In the genomic region with DNA sequence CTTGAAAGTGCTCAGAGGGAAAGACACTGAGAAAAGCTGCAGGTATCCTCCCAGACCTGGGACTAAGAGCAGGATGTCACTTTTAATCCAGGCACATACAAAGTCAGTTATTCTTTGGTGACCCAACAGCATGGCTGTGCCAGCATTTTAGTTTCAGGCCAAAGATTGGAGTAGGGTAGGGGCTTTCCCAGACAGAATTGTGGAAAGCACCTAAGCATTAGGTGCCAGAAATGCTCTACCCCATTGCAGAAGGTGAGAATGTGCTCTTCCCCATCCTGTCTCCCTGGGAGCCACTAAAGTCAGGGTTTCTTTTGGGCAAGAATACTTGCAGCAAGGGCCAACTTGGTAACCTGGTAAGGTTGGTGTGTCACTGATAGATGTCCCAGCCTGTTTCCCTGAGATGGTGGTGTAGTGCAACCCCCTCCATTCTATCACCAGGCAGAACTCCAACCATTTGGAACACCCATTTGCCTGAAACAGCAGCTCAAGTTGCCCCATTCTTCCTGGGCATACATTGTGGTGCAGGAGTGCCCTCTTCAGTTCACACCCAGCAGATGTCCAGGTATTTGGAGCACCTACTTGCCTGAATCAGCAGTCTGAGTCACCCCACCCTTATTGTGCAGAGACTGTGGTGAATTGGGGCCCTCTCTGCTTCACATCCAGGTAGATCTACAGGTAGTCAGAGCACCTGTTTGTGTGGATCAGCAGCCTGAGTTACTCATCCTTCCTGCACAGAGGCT, we compare ENCODE assay signal across 19 cellular contexts.
DNase-seq lines count a peak whose midpoint lies in the region; ATAC-seq and TF ChIP-seq lines count a peak whose summit lies in the region.
"Had no signal": no experiment of that assay in that cellular context is flagged by ENCODE, and none has a peak within 500 bp of the region (broad histone marks: within the 10 kb centered on the region; RNA-seq: fewer than 3 reads in every experiment).

No MANE protein-coding gene starts in this region.

- H3K9me3 Mint-ChIP-seq in activated CD8-positive, alpha-beta T cell treated with anti-CD3 and anti-CD28 coated beads for 36 hours: peaks cover 19% of the 10 kb centered on the region
- H3K9me3 Mint-ChIP-seq in activated CD8-positive, alpha-beta T cell treated with anti-CD3 and anti-CD28 coated beads, Interleukin-2, amount 10 ng/mL, durations not matched to agents 7 days and 5 days (ENCODE audit: insufficient read depth): no peaks in the 10 kb centered on the region

- no peaks in the 10 kb centered on the region for H3K9me2 ChIP-seq in OCI-LY1 (ENCODE audit: low read depth, low read length)

- H3K9me3 ChIP-seq in OCI-LY1 (ENCODE audit: low read length) (no peaks in the 10 kb centered on the region), iPS DF 6.9 (ENCODE audit: control insufficient read depth, insufficient read depth, low read length) (no peaks in the 10 kb centered on the region)

- no peak for TF ChIP-seq CTCF in activated CD8-positive, alpha-beta T cell treated with anti-CD3 and anti-CD28 coated beads for 36 hours (IDR thresholded peaks at IDR 0.05)
- TF ChIP-seq CTCF in OCI-LY1 (IDR thresholded peaks at IDR 0.05; ENCODE audit: low read length): peak; percentile 13; the same call in 1 of the 2 replicates

- H3K4me1 Mint-ChIP-seq in activated CD8-positive, alpha-beta T cell treated with anti-CD3 and anti-CD28 coated beads for 36 hours (ENCODE audit: low read depth): no peaks in the 10 kb centered on the region
- no peaks in the 10 kb centered on the region for H3K4me1 Mint-ChIP-seq in activated CD8-positive, alpha-beta T cell treated with anti-CD3 and anti-CD28 coated beads, Interleukin-2, amount 10 ng/mL, durations not matched to agents 7 days and 5 days (ENCODE audit: low read depth)

- H4K20me1 ChIP-seq in OCI-LY1 (ENCODE audit: insufficient read depth, low read length): no peaks in the 10 kb centered on the region

- H3K27ac ChIP-seq in OCI-LY1 (ENCODE audit: low read depth, low read length, poor library complexity, severe bottlenecking) (no peak overlapping the region), iPS DF 6.9 (ENCODE audit: low read length) (no peak overlapping the region), substantia nigra (ENCODE audit: low read depth, low read length, poor library complexity, severe bottlenecking) (no peak overlapping the region)
- H3K27ac ChIP-seq: GM23248 had no signal

- CTCF ChIA-PET in activated CD8-positive, alpha-beta T cell treated with anti-CD3 and anti-CD28 coated beads for 36 hours (lab: Charles Lee): no interaction called here
- CTCF ChIA-PET in activated CD8-positive, alpha-beta T cell treated with anti-CD3 and anti-CD28 coated beads, Interleukin-2, amount 10 ng/mL, durations not matched to agents 7 days and 5 days (lab: Charles Lee): no interaction called here

- H3K9ac ChIP-seq in OCI-LY1 (ENCODE audit: low read length): no peak overlapping the region
- H3K9ac ChIP-seq: GM23248 had no signal

- POLR2A ChIA-PET in activated CD8-positive, alpha-beta T cell treated with anti-CD3 and anti-CD28 coated beads for 36 hours (lab: Charles Lee): no interaction called here
- POLR2A ChIA-PET in activated CD8-positive, alpha-beta T cell treated with anti-CD3 and anti-CD28 coated beads, Interleukin-2, amount 10 ng/mL, durations not matched to agents 7 days and 5 days (lab: Charles Lee): no interaction called here

- no peak overlapping the region for H3K4me3 ChIP-seq in OCI-LY1 (ENCODE audit: low read depth, low read length, poor library complexity, severe bottlenecking)
- no peak overlapping the region for H3K4me3 ChIP-seq in iPS DF 6.9 (ENCODE audit: low read length)
- H3K4me3 ChIP-seq: GM23248, K562 had no signal

- no peaks in the 10 kb centered on the region for H3K79me2 ChIP-seq in OCI-LY1 (ENCODE audit: insufficient read depth, low read length)

- H3K36me3 ChIP-seq in OCI-LY1 (ENCODE audit: insufficient read depth, low read length): no peaks in the 10 kb centered on the region
- no peaks in the 10 kb centered on the region for H3K36me3 ChIP-seq in iPS DF 6.9 (ENCODE audit: control insufficient read depth, insufficient read depth, low read length)

- H3K36me3 Mint-ChIP-seq in activated CD8-positive, alpha-beta T cell treated with anti-CD3 and anti-CD28 coated beads for 36 hours (ENCODE audit: low read depth): no peaks in the 10 kb centered on the region
- H3K36me3 Mint-ChIP-seq in activated CD8-positive, alpha-beta T cell treated with anti-CD3 and anti-CD28 coated beads, Interleukin-2, amount 10 ng/mL, durations not matched to agents 7 days and 5 days (ENCODE audit: low read depth): no peaks in the 10 kb centered on the region

- H3K4me3 Mint-ChIP-seq in activated CD8-positive, alpha-beta T cell treated with anti-CD3 and anti-CD28 coated beads for 36 hours: no peak overlapping the region
- H3K4me3 Mint-ChIP-seq in activated CD8-positive, alpha-beta T cell treated with anti-CD3 and anti-CD28 coated beads, Interleukin-2, amount 10 ng/mL, durations not matched to agents 7 days and 5 days: no peak overlapping the region
- H3K4me3 Mint-ChIP-seq: CD4-positive, alpha-beta memory T cell; HFFc6 had no signal

- no peak overlapping the region for H3K27ac Mint-ChIP-seq in activated CD8-positive, alpha-beta T cell treated with anti-CD3 and anti-CD28 coated beads for 36 hours
- no peak overlapping the region for H3K27ac Mint-ChIP-seq in activated CD8-positive, alpha-beta T cell treated with anti-CD3 and anti-CD28 coated beads, Interleukin-2, amount 10 ng/mL, durations not matched to agents 7 days and 5 days
- H3K27ac Mint-ChIP-seq: CD4-positive, alpha-beta memory T cell; HFFc6 had no signal

- H2AFZ ChIP-seq in OCI-LY1 (ENCODE audit: low read length): no peak overlapping the region
- H2AFZ ChIP-seq: GM23248 had no signal

- ATAC-seq in activated CD8-positive, alpha-beta T cell treated with anti-CD3 and anti-CD28 coated beads for 36 hours: no peak
- ATAC-seq in activated CD8-positive, alpha-beta T cell treated with anti-CD3 and anti-CD28 coated beads, Interleukin-2, amount 10 ng/mL, durations not matched to agents 7 days and 5 days: no peak
- no peak for ATAC-seq in HG02610 (IDR thresholded peaks at IDR 0.05; ENCODE audit: unreplicated experiment)
- ATAC-seq: K562, Panc1 had no signal

- H3K27me3 ChIP-seq in OCI-LY1 (ENCODE audit: insufficient read depth, low read length): no peaks in the 10 kb centered on the region
- H3K27me3 ChIP-seq in iPS DF 6.9 (ENCODE audit: control insufficient read depth, insufficient read depth, low read length): no peaks in the 10 kb centered on the region

- H3F3A ChIP-seq in OCI-LY1 (ENCODE audit: insufficient read depth, low read length): no peaks in the 10 kb centered on the region

- H3K4me1 ChIP-seq in OCI-LY1 (ENCODE audit: insufficient read depth, low read length, severe bottlenecking) (no peaks in the 10 kb centered on the region), iPS DF 6.9 (ENCODE audit: control insufficient read depth, insufficient read depth, low read length) (no peaks in the 10 kb centered on the region)

- H3K27me3 Mint-ChIP-seq in activated CD8-positive, alpha-beta T cell treated with anti-CD3 and anti-CD28 coated beads for 36 hours: no peaks in the 10 kb centered on the region
- H3K27me3 Mint-ChIP-seq in activated CD8-positive, alpha-beta T cell treated with anti-CD3 and anti-CD28 coated beads, Interleukin-2, amount 10 ng/mL, durations not matched to agents 7 days and 5 days (ENCODE audit: low read depth): no peaks in the 10 kb centered on the region
- H3K27me3 Mint-ChIP-seq: CD4-positive, alpha-beta memory T cell had no signal

- no peak overlapping the region for H3K4me2 ChIP-seq in OCI-LY1 (ENCODE audit: low read length)

- DNase-seq in activated CD8-positive, alpha-beta T cell treated with anti-CD3 and anti-CD28 coated beads for 36 hours: peak; percentile 1
- no peak for DNase-seq in activated CD8-positive, alpha-beta T cell treated with anti-CD3 and anti-CD28 coated beads, Interleukin-2, amount 10 ng/mL, durations not matched to agents 7 days and 5 days
- DNase-seq in iPS DF 6.9 (ENCODE audit: low read depth, low spot score) (peak; percentile 2), NCI-H2171 (lab: John Stamatoyannopoulos, UW) (no peak), pons (ENCODE audit: low spot score) (no peak), substantia nigra (lab: John Stamatoyannopoulos, UW) (no peak)
- DNase-seq: 8988T; CD4-positive, alpha-beta memory T cell; DMS79 treated with DMSO at 0.1 percent for 48 hours; GM23248; HFFc6; NCI-H1436; NCI-H2029; NCI-H2171 treated with DMSO at 0.1 percent for 48 hours; NCI-H748 treated with DMSO at 0.1 percent for 48 hours had no signal

- intact Hi-C loops in activated CD8-positive, alpha-beta T cell treated with anti-CD3 and anti-CD28 coated beads for 36 hours (cut with micrococcal nuclease): no loop called here

Comparison
In these comparisons a context has a peak if more than half of its experiments do, and no peak if none do; other contexts are left out.
1. DNase-seq: peak in activated CD8-positive, alpha-beta T cell treated with anti-CD3 and anti-CD28 coated beads for 36 hours (single experiment) and iPS DF 6.9 (single experiment); none in activated CD8-positive, alpha-beta T cell treated with anti-CD3 and anti-CD28 coated beads, Interleukin-2, amount 10 ng/mL, durations not matched to agents 7 days and 5 days (single experiment), NCI-H2171 (single experiment), pons (single experiment) and substantia nigra (0 of 49).